21 cellular contexts compared by ENCODE assay signal in the genomic region with DNA sequence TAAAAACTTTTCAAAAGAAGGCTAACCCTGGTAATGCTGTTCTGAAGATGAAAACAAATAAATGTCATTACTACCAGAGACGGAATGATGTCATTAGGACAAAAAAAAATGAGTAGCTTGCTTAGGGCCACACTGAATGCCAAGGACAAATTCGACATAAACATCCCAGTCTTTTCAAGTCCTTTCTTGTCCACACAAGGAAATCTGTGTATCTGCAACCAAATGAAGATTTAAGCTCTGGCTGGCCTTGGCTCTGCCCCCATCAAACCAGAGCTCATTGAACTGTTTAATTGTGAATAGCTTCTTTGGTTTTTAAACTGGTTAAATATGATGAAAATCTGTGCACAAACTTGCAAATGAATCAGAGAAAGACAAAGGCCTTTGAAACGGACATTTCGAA.
DNase-seq lines count a peak whose midpoint lies in the region; ATAC-seq, FAIRE-seq and TF ChIP-seq lines count a peak whose summit lies in the region.
"Had no signal": no experiment of that assay in that cellular context is flagged by ENCODE, and none has a peak within 500 bp of the region (broad histone marks: within the 10 kb centered on the region; RNA-seq: fewer than 3 reads in every experiment).

No MANE protein-coding gene starts in this region.

- POLR2A ChIA-PET in T-cell (lab: Charles Lee) = no interaction called here

- TF ChIP-seq POLR2A in H54 (IDR thresholded peaks at IDR 0.05; ENCODE audit: low read depth, low read length) = no peak
- TF ChIP-seq POLR2A in vagina (IDR thresholded peaks at IDR 0.05) = no peak

- no peaks in the 10 kb centered on the region for H3K9me2 ChIP-seq in neural cell (ENCODE audit: insufficient read depth, low read length)

- no peaks in the 10 kb centered on the region for H3K9me3 ChIP-seq in neural cell (ENCODE audit: low read length)
- H3K9me3 ChIP-seq in vagina = no peaks in the 10 kb centered on the region
- H3K9me3 ChIP-seq: BE2C, Peyer's patch had no signal

- intact Hi-C loops in vagina (cut with DNase I) = no loop called here

- no peak for DNase-seq in H54 (ENCODE audit: insufficient read length, low spot score)
- peak; percentile 30 for DNase-seq in epithelial cell of esophagus (ENCODE audit: low read depth)
- no peak for DNase-seq in vagina (ENCODE audit: extremely low spot score in 2 of 2)
- no peak for DNase-seq in D341Med (ENCODE audit: low spot score)
- DNase-seq in T-cell = no peak
- DNase-seq: BE2C; CD4-positive, alpha-beta T cell; COR-L47; DMS 273 treated with DMSO at 0.1 percent for 48 hours; DMS79 treated with DMSO at 0.1 percent for 48 hours; GM23248; KG1; NCI-H1694; NCI-H2081 treated with DMSO at 0.1 percent for 48 hours; NCI-H2171 treated with DMSO at 0.1 percent for 48 hours; NCI-H524 treated with DMSO at 0.1 percent for 48 hours; NCI-H82; Peyer's patch; SJCRH30 had no signal

- H3K36me3 Mint-ChIP-seq in T-cell = no peaks in the 10 kb centered on the region

- no peak for TF ChIP-seq RAD21 in neural cell (conservative IDR thresholded peaks at IDR 0.05)

- H3K4me3 Mint-ChIP-seq in T-cell = no peak overlapping the region
- H3K4me3 Mint-ChIP-seq: CD4-positive, alpha-beta T cell had no signal

- no peak overlapping the region for H3K4me3 ChIP-seq in epithelial cell of esophagus (ENCODE audit: low read length)
- H3K4me3 ChIP-seq in neural cell (ENCODE audit: low read length) = peak overlapping the region; percentile 10
- no peak overlapping the region for H3K4me3 ChIP-seq in vagina
- H3K4me3 ChIP-seq: GM23248, Peyer's patch, SJCRH30 had no signal

- peak; percentile 33 for FAIRE-seq in H54 (lab: Jason Lieb, UNC)

- H3K27ac ChIP-seq in neural cell (ENCODE audit: low read length) (peak overlapping the region; percentile 57), vagina (peak overlapping the region; percentile 30)
- H3K27ac ChIP-seq: GM23248, Peyer's patch, SJCRH30 had no signal

- no peak overlapping the region for H3K27ac Mint-ChIP-seq in T-cell
- H3K27ac Mint-ChIP-seq: CD4-positive, alpha-beta T cell had no signal

- ATAC-seq in GM18861 (IDR thresholded peaks at IDR 0.05; ENCODE audit: unreplicated experiment) = no peak
- no peak for ATAC-seq in T-cell (replicated peaks in 1 of 4)

- H3K79me2 ChIP-seq in neural cell (replicated peaks; ENCODE audit: insufficient read depth, low read length) = no peaks in the 10 kb centered on the region

- H3K36me3 ChIP-seq in neural cell (ENCODE audit: insufficient read depth, low read length) (no peaks in the 10 kb centered on the region), vagina (no peaks in the 10 kb centered on the region)
- H3K36me3 ChIP-seq: BE2C, Peyer's patch, SJCRH30 had no signal

- peaks cover 12% of the 10 kb centered on the region for H3K4me1 ChIP-seq in vagina
- H3K4me1 ChIP-seq: BE2C, Peyer's patch, SJCRH30 had no signal

- CTCF ChIA-PET in T-cell (lab: Charles Lee) = no interaction called here

- no peaks in the 10 kb centered on the region for H3K27me3 Mint-ChIP-seq in T-cell
- H3K27me3 Mint-ChIP-seq: CD4-positive, alpha-beta T cell had no signal

- H3K27me3 ChIP-seq in neural cell (ENCODE audit: insufficient read depth, low read depth, low read length) = no peaks in the 10 kb centered on the region
- H3K27me3 ChIP-seq in vagina = no peaks in the 10 kb centered on the region
- H3K27me3 ChIP-seq: BE2C, Peyer's patch, SJCRH30 had no signal

- H3K4me2 ChIP-seq in neural cell (ENCODE audit: low read length) = no peak overlapping the region

- peaks cover 3 to 37% (median 13%) of the 10 kb centered on the region in 3 donors for H3K9me3 Mint-ChIP-seq in T-cell

- H3K4me1 Mint-ChIP-seq in T-cell = no peaks in the 10 kb centered on the region

- no peak overlapping the region for H2AFZ ChIP-seq in neural cell (ENCODE audit: low read depth, low read length)
- H2AFZ ChIP-seq: GM23248 had no signal

- no peaks in the 10 kb centered on the region for H3F3A ChIP-seq in neural cell (ENCODE audit: insufficient read depth, low read length, poor library complexity, severe bottlenecking)

- no peaks in the 10 kb centered on the region for H4K20me1 ChIP-seq in neural cell (ENCODE audit: insufficient read depth)

- TF ChIP-seq EP300 in neural cell (conservative IDR thresholded peaks at IDR 0.05; ENCODE audit: poor library complexity, severe bottlenecking) = no peak

- no peak overlapping the region for H3K9ac ChIP-seq in neural cell (ENCODE audit: low read length)
- H3K9ac ChIP-seq: GM23248 had no signal

- TF ChIP-seq CTCF in epithelial cell of esophagus (IDR thresholded peaks at IDR 0.05; ENCODE audit: insufficient read depth, low read depth, low read length, missing control alignments) (no peak), neural cell (IDR thresholded peaks at IDR 0.05; ENCODE audit: poor library complexity, severe bottlenecking) (no peak), vagina (IDR thresholded peaks at IDR 0.05) (no peak)

TF ChIP-seq in neural cell, 6 proteins besides CTCF, POLR2A, EP300 and RAD21:
- TF ChIP-seq POLR2AphosphoS5 (IDR thresholded peaks at IDR 0.05) (no peak), TAF1 (IDR thresholded peaks at IDR 0.05; ENCODE audit: low read depth) (no peak), EZH2 (IDR thresholded peaks at IDR 0.05; ENCODE audit: borderline replicate concordance, insufficient read depth, low read length, poor library complexity, severe bottlenecking) (no peak), SMC3 (conservative IDR thresholded peaks at IDR 0.05; ENCODE audit: poor library complexity) (no peak), MXI1 (conservative IDR thresholded peaks at IDR 0.05; ENCODE audit: poor library complexity, severe bottlenecking) (no peak)
- TF ChIP-seq, protein P1, sequence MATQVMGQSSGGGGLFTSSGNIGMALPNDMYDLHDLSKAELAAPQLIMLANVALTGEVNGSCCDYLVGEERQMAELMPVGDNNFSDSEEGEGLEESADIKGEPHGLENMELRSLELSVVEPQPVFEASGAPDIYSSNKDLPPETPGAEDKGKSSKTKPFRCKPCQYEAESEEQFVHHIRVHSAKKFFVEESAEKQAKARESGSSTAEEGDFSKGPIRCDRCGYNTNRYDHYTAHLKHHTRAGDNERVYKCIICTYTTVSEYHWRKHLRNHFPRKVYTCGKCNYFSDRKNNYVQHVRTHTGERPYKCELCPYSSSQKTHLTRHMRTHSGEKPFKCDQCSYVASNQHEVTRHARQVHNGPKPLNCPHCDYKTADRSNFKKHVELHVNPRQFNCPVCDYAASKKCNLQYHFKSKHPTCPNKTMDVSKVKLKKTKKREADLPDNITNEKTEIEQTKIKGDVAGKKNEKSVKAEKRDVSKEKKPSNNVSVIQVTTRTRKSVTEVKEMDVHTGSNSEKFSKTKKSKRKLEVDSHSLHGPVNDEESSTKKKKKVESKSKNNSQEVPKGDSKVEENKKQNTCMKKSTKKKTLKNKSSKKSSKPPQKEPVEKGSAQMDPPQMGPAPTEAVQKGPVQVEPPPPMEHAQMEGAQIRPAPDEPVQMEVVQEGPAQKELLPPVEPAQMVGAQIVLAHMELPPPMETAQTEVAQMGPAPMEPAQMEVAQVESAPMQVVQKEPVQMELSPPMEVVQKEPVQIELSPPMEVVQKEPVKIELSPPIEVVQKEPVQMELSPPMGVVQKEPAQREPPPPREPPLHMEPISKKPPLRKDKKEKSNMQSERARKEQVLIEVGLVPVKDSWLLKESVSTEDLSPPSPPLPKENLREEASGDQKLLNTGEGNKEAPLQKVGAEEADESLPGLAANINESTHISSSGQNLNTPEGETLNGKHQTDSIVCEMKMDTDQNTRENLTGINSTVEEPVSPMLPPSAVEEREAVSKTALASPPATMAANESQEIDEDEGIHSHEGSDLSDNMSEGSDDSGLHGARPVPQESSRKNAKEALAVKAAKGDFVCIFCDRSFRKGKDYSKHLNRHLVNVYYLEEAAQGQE (IDR thresholded peaks at IDR 0.05; ENCODE audit: borderline replicate concordance) = no peak
